Comparison of ENCODE assay signal across 18 cellular contexts in genomic region chr16:50326264-50326663, GRCh38.
"Had no signal": no experiment of that assay in that cellular context is flagged by ENCODE, and none has a peak within 500 bp of the region (broad histone marks: within the 10 kb centered on the region; RNA-seq: fewer than 3 reads in every experiment).

No MANE protein-coding gene starts in this region.

- H3K27ac ChIP-seq: brain microvascular endothelial cell, foreskin keratinocyte, heart left ventricle, neural progenitor cell, right lobe of liver, SJSA1, stomach, testis, upper lobe of left lung had no signal

- H3K4me3 Mint-ChIP-seq: activated naive CD8-positive, alpha-beta T cell treated with anti-CD3 and anti-CD28 coated beads for 36 hours; dendritic cell treated with granulocyte-macrophage colony-stimulating factor and Interleukin-4, amounts not matched to agents 40 ng/mL and 50 ng/mL, for 4 days; neural progenitor cell had no signal

- H3K27me3 Mint-ChIP-seq: activated naive CD8-positive, alpha-beta T cell treated with anti-CD3 and anti-CD28 coated beads for 36 hours; dendritic cell treated with granulocyte-macrophage colony-stimulating factor and Interleukin-4, amounts not matched to agents 40 ng/mL and 50 ng/mL, for 4 days had no signal

- H3K4me3 ChIP-seq: heart left ventricle, neural progenitor cell, right lobe of liver, SJSA1, smooth muscle cell, stomach, testis, upper lobe of left lung had no signal

- DNase-seq: activated CD4-positive, alpha-beta T cell treated with anti-CD3 and anti-CD28 coated beads for 1 hour; activated naive CD8-positive, alpha-beta T cell treated with anti-CD3 and anti-CD28 coated beads for 36 hours; brain microvascular endothelial cell; cerebellar nuclear complex; effector memory CD4-positive, alpha-beta T cell; foreskin keratinocyte; heart left ventricle; right lobe of liver; stimulated activated CD4-positive, alpha-beta T cell treated with anti-CD3 and anti-CD28 coated beads, Interleukin-4, amount 100 ng/mL, for 4 hours; stimulated activated CD8-positive, alpha-beta memory T cell treated with anti-CD3 and anti-CD28 coated beads, Interleukin-4, amount 100 ng/mL, for 48 hours; stomach; T1000; testis; upper lobe of left lung had no signal

- H3K27me3 ChIP-seq: brain microvascular endothelial cell, foreskin keratinocyte, heart left ventricle, neural progenitor cell, right lobe of liver, SJSA1, stomach, testis, upper lobe of left lung had no signal

- H3K36me3 ChIP-seq: neural progenitor cell had no signal

- H3K9me3 ChIP-seq: heart left ventricle, right lobe of liver, SJSA1, stomach, testis, upper lobe of left lung had no signal

- H3K9me3 Mint-ChIP-seq: activated naive CD8-positive, alpha-beta T cell treated with anti-CD3 and anti-CD28 coated beads for 36 hours; dendritic cell treated with granulocyte-macrophage colony-stimulating factor and Interleukin-4, amounts not matched to agents 40 ng/mL and 50 ng/mL, for 4 days; neural progenitor cell had no signal

- H3K4me1 ChIP-seq: foreskin keratinocyte, neural progenitor cell, right lobe of liver, testis had no signal

- H3K27ac Mint-ChIP-seq: activated naive CD8-positive, alpha-beta T cell treated with anti-CD3 and anti-CD28 coated beads for 36 hours; dendritic cell treated with granulocyte-macrophage colony-stimulating factor and Interleukin-4, amounts not matched to agents 40 ng/mL and 50 ng/mL, for 4 days; neural progenitor cell had no signal
